Comparison of ENCODE assay signal across 35 cellular contexts in the genomic region with DNA sequence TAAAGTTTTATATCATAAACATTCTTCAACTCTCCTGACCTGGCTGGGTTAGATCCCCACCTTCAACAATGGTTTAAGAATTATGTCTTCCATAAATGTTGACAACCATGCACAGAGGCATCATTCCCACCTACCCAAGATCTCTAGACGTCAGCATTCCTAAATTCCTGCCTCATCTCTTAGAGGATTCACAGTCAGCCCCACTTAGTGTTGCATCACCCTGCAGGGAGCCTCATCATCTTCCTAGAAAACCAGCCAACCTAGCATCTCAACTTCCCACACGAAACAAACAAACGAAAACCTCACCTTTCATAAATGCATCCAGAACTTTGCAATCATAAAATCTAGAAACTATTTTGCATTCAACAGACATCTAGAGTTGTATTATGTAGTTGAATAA.
"Had no signal": no experiment of that assay in that cellular context is flagged by ENCODE, and none has a peak within 500 bp of the region (broad histone marks: within the 10 kb centered on the region; RNA-seq: fewer than 3 reads in every experiment).

No MANE protein-coding gene starts in this region.

- H3K4me3 Mint-ChIP-seq: activated B cell treated with CpG ODN at 0.5 μM for 24 hours; activated CD4-positive, alpha-beta memory T cell treated with anti-CD3 and anti-CD28 coated beads for 36 hours; activated naive CD4-positive, alpha-beta T cell treated with anti-CD3 and anti-CD28 coated beads, Interleukin-2, amount 10 ng/mL, durations not matched to agents 7 days and 5 days; activated naive CD8-positive, alpha-beta T cell; activated naive CD8-positive, alpha-beta T cell treated with anti-CD3 and anti-CD28 coated beads, Interleukin-2, amount 50 U/mL, for 24 hours; T-helper 1 cell treated with Interleukin-12 subunit alpha and Interleukin-12 subunit beta and Interleukin-4 antibody, amounts not matched to agents 30 μg/mL and 1 μg/mL, for 36 hours; T-helper 2 cell treated with Interferon-gamma antibody and Interleukin-4, amounts not matched to agents 5 μg/mL and 100 μg/mL, for 36 hours had no signal

- H3K27ac Mint-ChIP-seq: activated B cell treated with CpG ODN at 0.5 μM for 24 hours; activated CD4-positive, alpha-beta memory T cell treated with anti-CD3 and anti-CD28 coated beads for 36 hours; activated naive CD4-positive, alpha-beta T cell treated with anti-CD3 and anti-CD28 coated beads, Interleukin-2, amount 10 ng/mL, durations not matched to agents 7 days and 5 days; activated naive CD8-positive, alpha-beta T cell; activated naive CD8-positive, alpha-beta T cell treated with anti-CD3 and anti-CD28 coated beads, Interleukin-2, amount 50 U/mL, for 24 hours; T-helper 1 cell treated with Interleukin-12 subunit alpha and Interleukin-12 subunit beta and Interleukin-4 antibody, amounts not matched to agents 30 μg/mL and 1 μg/mL, for 36 hours; T-helper 2 cell treated with Interferon-gamma antibody and Interleukin-4, amounts not matched to agents 5 μg/mL and 100 μg/mL, for 36 hours had no signal

- H3K27me3 ChIP-seq: brain microvascular endothelial cell, MG63, Peyer's patch, SJSA1 had no signal

- H3K4me3 ChIP-seq: MG63, Peyer's patch, SJSA1 had no signal

- H3K4me2 ChIP-seq: SK-N-SH had no signal

- DNase-seq: activated B cell treated with CpG ODN at 0.5 μM for 24 hours; activated CD4-positive, alpha-beta memory T cell treated with anti-CD3 and anti-CD28 coated beads for 36 hours; activated CD4-positive, alpha-beta T cell treated with anti-CD3 and anti-CD28 coated beads for 4 hours; activated CD4-positive, alpha-beta T cell treated with anti-CD3 and anti-CD28 coated beads, Interleukin-2, amount 50 U/mL, for 1 hour; activated CD4-positive, CD25-positive, alpha-beta regulatory T cell treated with anti-CD3 and anti-CD28 coated beads, Interleukin-2, amount 50 U/mL, for 72 hours; activated CD8-positive, alpha-beta memory T cell treated with anti-CD3 and anti-CD28 coated beads, Interleukin-2, amount 50 U/mL, for 48 hours; activated effector memory CD4-positive, alpha-beta T cell treated with Interleukin-2 at 50 U/mL for 16 hours; activated naive CD4-positive, alpha-beta T cell treated with anti-CD3 and anti-CD28 coated beads, Interleukin-2, amount 10 ng/mL, durations not matched to agents 7 days and 5 days; activated naive CD8-positive, alpha-beta T cell treated with anti-CD3 and anti-CD28 coated beads, Interleukin-2, amount 50 U/mL, for 24 hours; activated T-cell treated with anti-CD3 and anti-CD28 coated beads, Interleukin-2, amount 50 U/mL, for 48 hours; anterior cingulate cortex; brain microvascular endothelial cell; Kasumi-1; KG1; MG63; NCI-H1048; NCI-H1105 treated with DMSO at 0.1 percent for 48 hours; NCI-H1436; NCI-H1694; NCI-H1930; NCI-H2081 treated with DMSO at 0.1 percent for 48 hours; NCI-H345; NCI-H524 treated with DMSO at 0.1 percent for 48 hours; NCI-H748 treated with DMSO at 0.1 percent for 48 hours; NK-92 treated with Interleukin-12 subunit alpha and Interleukin-12 subunit beta, amount 100 ng/mL, for 24 hours; PC-3; Peyer's patch; RPMI8226; SHP77 treated with DMSO at 0.1 percent for 48 hours; SK-N-SH had no signal

- H3K27ac ChIP-seq: brain microvascular endothelial cell, Peyer's patch, SJSA1 had no signal

- H3K4me1 Mint-ChIP-seq: activated B cell treated with CpG ODN at 0.5 μM for 24 hours; activated naive CD4-positive, alpha-beta T cell treated with anti-CD3 and anti-CD28 coated beads, Interleukin-2, amount 10 ng/mL, durations not matched to agents 7 days and 5 days; activated naive CD8-positive, alpha-beta T cell treated with anti-CD3 and anti-CD28 coated beads, Interleukin-2, amount 50 U/mL, for 24 hours had no signal

- FAIRE-seq: TTC549 had no signal

- H3K9me3 ChIP-seq: MG63, SJSA1, SK-N-SH had no signal

- H3K9ac ChIP-seq: SK-N-SH had no signal

- H3K27me3 Mint-ChIP-seq: activated B cell treated with CpG ODN at 0.5 μM for 24 hours; activated CD4-positive, alpha-beta memory T cell treated with anti-CD3 and anti-CD28 coated beads for 36 hours; activated naive CD4-positive, alpha-beta T cell treated with anti-CD3 and anti-CD28 coated beads, Interleukin-2, amount 10 ng/mL, durations not matched to agents 7 days and 5 days; activated naive CD8-positive, alpha-beta T cell; activated naive CD8-positive, alpha-beta T cell treated with anti-CD3 and anti-CD28 coated beads, Interleukin-2, amount 50 U/mL, for 24 hours had no signal

- H3K36me3 ChIP-seq: brain microvascular endothelial cell, MG63, Peyer's patch, SJSA1 had no signal

- ATAC-seq: activated naive CD8-positive, alpha-beta T cell treated with anti-CD3 and anti-CD28 coated beads, Interleukin-2, amount 50 U/mL, for 24 hours; PC-3 had no signal

- H3K36me3 Mint-ChIP-seq: activated CD4-positive, alpha-beta memory T cell treated with anti-CD3 and anti-CD28 coated beads for 36 hours; activated naive CD4-positive, alpha-beta T cell treated with anti-CD3 and anti-CD28 coated beads, Interleukin-2, amount 10 ng/mL, durations not matched to agents 7 days and 5 days; activated naive CD8-positive, alpha-beta T cell had no signal

- H3K4me1 ChIP-seq: Peyer's patch, SJSA1 had no signal
